Comparison of ENCODE assay signal across 8 cellular contexts in genomic region chr9:1083325-1083913, GRCh38. TPM values are rescaled to one million over a fixed set of nuclear protein-coding genes. Genes with fewer than 3 reads are reported as not detected.
DNase-seq lines count a peak whose midpoint lies in the region; ATAC-seq and TF ChIP-seq lines count a peak whose summit lies in the region.

No MANE protein-coding gene starts in this region.

- no peaks in the 10 kb centered on the region for H3K27me3 Mint-ChIP-seq in endothelial cell (ENCODE audit: unreplicated experiment)
- H3K27me3 Mint-ChIP-seq in neural crest cell (ENCODE audit: low read depth), result peaks cover 28% of the 10 kb centered on the region
- H3K27me3 Mint-ChIP-seq in activated T-cell treated with anti-CD3 and anti-CD28 coated beads, Interleukin-2, amount 50 U/mL, for 24 hours, result peaks cover 30% of the 10 kb centered on the region
- peaks cover 16 to 40% of the 10 kb centered on the region in 2 donors for H3K27me3 Mint-ChIP-seq in natural killer cell treated with Interleukin-12 subunit alpha and Interleukin-12 subunit beta and Interleukin-15 and Interleukin-18, amount 100 ng/mL, for 72 hours

- DNase-seq in COLO829 (ENCODE audit: low spot score), result peak; percentile 26
- DNase-seq in NCI-H1930 (lab: John Stamatoyannopoulos, UW), result peak; percentile 71 to 76
- peak; percentile 36 for DNase-seq in endothelial cell (ENCODE audit: low spot score)
- DNase-seq in neural crest cell (ENCODE audit: low read depth, low spot score), result peak; percentile 15
- no peak for DNase-seq in activated T-cell treated with anti-CD3 and anti-CD28 coated beads, Interleukin-2, amount 50 U/mL, for 24 hours
- no peak for DNase-seq in natural killer cell treated with Interleukin-12 subunit alpha and Interleukin-12 subunit beta and Interleukin-15 and Interleukin-18, amount 100 ng/mL, for 72 hours (ENCODE audit: low spot score)

- TF ChIP-seq CTCF in endothelial cell (IDR thresholded peaks at IDR 0.05; ENCODE audit: unreplicated experiment), result no peak
- TF ChIP-seq CTCF in neural crest cell (conservative IDR thresholded peaks at IDR 0.05), result no peak

- H3K4me1 Mint-ChIP-seq in endothelial cell (ENCODE audit: unreplicated experiment), result no peaks in the 10 kb centered on the region
- H3K4me1 Mint-ChIP-seq in neural crest cell, result peaks cover 9% of the 10 kb centered on the region
- no peaks in the 10 kb centered on the region for H3K4me1 Mint-ChIP-seq in activated T-cell treated with anti-CD3 and anti-CD28 coated beads, Interleukin-2, amount 50 U/mL, for 24 hours (ENCODE audit: low read depth)
- no peaks in the 10 kb centered on the region for H3K4me1 Mint-ChIP-seq in natural killer cell treated with Interleukin-12 subunit alpha and Interleukin-12 subunit beta and Interleukin-15 and Interleukin-18, amount 100 ng/mL, for 72 hours (ENCODE audit: low read depth in 2 of 2)

- H3K27ac Mint-ChIP-seq in endothelial cell (ENCODE audit: unreplicated experiment), result no peak overlapping the region
- H3K27ac Mint-ChIP-seq in neural crest cell (ENCODE audit: unreplicated experiment), result no peak overlapping the region
- no peak overlapping the region for H3K27ac Mint-ChIP-seq in activated T-cell treated with anti-CD3 and anti-CD28 coated beads, Interleukin-2, amount 50 U/mL, for 24 hours
- no peak overlapping the region for H3K27ac Mint-ChIP-seq in natural killer cell treated with Interleukin-12 subunit alpha and Interleukin-12 subunit beta and Interleukin-15 and Interleukin-18, amount 100 ng/mL, for 72 hours

- H3K4me3 Mint-ChIP-seq in endothelial cell (ENCODE audit: unreplicated experiment) (peak overlapping the region; percentile 42), neural crest cell (peak overlapping the region; percentile 5)
- H3K4me3 Mint-ChIP-seq in activated T-cell treated with anti-CD3 and anti-CD28 coated beads, Interleukin-2, amount 50 U/mL, for 24 hours, result no peak overlapping the region
- H3K4me3 Mint-ChIP-seq in natural killer cell treated with Interleukin-12 subunit alpha and Interleukin-12 subunit beta and Interleukin-15 and Interleukin-18, amount 100 ng/mL, for 72 hours, result no peak overlapping the region

- H3K36me3 Mint-ChIP-seq in endothelial cell (ENCODE audit: low read depth, unreplicated experiment), result no peaks in the 10 kb centered on the region
- no peaks in the 10 kb centered on the region for H3K36me3 Mint-ChIP-seq in neural crest cell (ENCODE audit: low read depth)
- no peaks in the 10 kb centered on the region for H3K36me3 Mint-ChIP-seq in activated T-cell treated with anti-CD3 and anti-CD28 coated beads, Interleukin-2, amount 50 U/mL, for 24 hours (ENCODE audit: low read depth)
- no peaks in the 10 kb centered on the region for H3K36me3 Mint-ChIP-seq in natural killer cell treated with Interleukin-12 subunit alpha and Interleukin-12 subunit beta and Interleukin-15 and Interleukin-18, amount 100 ng/mL, for 72 hours

- ATAC-seq in HG02852 (IDR thresholded peaks at IDR 0.05; ENCODE audit: unreplicated experiment), result no peak
- no peak for ATAC-seq in GM21576 (IDR thresholded peaks at IDR 0.05; ENCODE audit: unreplicated experiment)
- no peak for ATAC-seq in natural killer cell treated with Interleukin-12 subunit alpha and Interleukin-12 subunit beta and Interleukin-15 and Interleukin-18, amount 100 ng/mL, for 72 hours

- H3K9me3 Mint-ChIP-seq in endothelial cell (ENCODE audit: unreplicated experiment), result no peaks in the 10 kb centered on the region
- peaks cover 3% of the 10 kb centered on the region for H3K9me3 Mint-ChIP-seq in neural crest cell
- H3K9me3 Mint-ChIP-seq in activated T-cell treated with anti-CD3 and anti-CD28 coated beads, Interleukin-2, amount 50 U/mL, for 24 hours, result no peaks in the 10 kb centered on the region
- H3K9me3 Mint-ChIP-seq in natural killer cell treated with Interleukin-12 subunit alpha and Interleukin-12 subunit beta and Interleukin-15 and Interleukin-18, amount 100 ng/mL, for 72 hours, result no peaks in the 10 kb centered on the region

RNA-seq across cellular contexts. Expression of gene DMRT2, which starts 33.3 kb away (rescaled TPM):
- total RNA-seq in endothelial cell (ENCODE audit: unreplicated experiment), result 0.31 TPM
- total RNA-seq in neural crest cell, result 0.49 and 0.55 TPM in 2 replicates
- total RNA-seq in natural killer cell treated with Interleukin-12 subunit alpha and Interleukin-12 subunit beta and Interleukin-15 and Interleukin-18, amount 100 ng/mL, for 72 hours, result not detected

Comparison
In these comparisons a context has a peak if more than half of its experiments do, and no peak if none do; other contexts are left out.
1. DNase-seq: peak in COLO829 (single experiment), NCI-H1930 (2 of 2), endothelial cell (single experiment) and neural crest cell (single experiment); none in activated T-cell treated with anti-CD3 and anti-CD28 coated beads, Interleukin-2, amount 50 U/mL, for 24 hours (single experiment) and natural killer cell treated with Interleukin-12 subunit alpha and Interleukin-12 subunit beta and Interleukin-15 and Interleukin-18, amount 100 ng/mL, for 72 hours (single experiment).
2. H3K4me3 Mint-ChIP-seq: peak in endothelial cell (single experiment) and neural crest cell (single experiment); none in activated T-cell treated with anti-CD3 and anti-CD28 coated beads, Interleukin-2, amount 50 U/mL, for 24 hours (single experiment) and natural killer cell treated with Interleukin-12 subunit alpha and Interleukin-12 subunit beta and Interleukin-15 and Interleukin-18, amount 100 ng/mL, for 72 hours (single experiment).